In genomic region chr15:41116116-41116871, GRCh38 we compare ENCODE assay signal across 8 cellular contexts. TPM values are rescaled to one million over a fixed set of nuclear protein-coding genes. Genes with fewer than 3 reads are reported as not detected.
DNase-seq lines count a peak whose midpoint lies in the region; ATAC-seq and TF ChIP-seq lines count a peak whose summit lies in the region.

A gene with protein sequence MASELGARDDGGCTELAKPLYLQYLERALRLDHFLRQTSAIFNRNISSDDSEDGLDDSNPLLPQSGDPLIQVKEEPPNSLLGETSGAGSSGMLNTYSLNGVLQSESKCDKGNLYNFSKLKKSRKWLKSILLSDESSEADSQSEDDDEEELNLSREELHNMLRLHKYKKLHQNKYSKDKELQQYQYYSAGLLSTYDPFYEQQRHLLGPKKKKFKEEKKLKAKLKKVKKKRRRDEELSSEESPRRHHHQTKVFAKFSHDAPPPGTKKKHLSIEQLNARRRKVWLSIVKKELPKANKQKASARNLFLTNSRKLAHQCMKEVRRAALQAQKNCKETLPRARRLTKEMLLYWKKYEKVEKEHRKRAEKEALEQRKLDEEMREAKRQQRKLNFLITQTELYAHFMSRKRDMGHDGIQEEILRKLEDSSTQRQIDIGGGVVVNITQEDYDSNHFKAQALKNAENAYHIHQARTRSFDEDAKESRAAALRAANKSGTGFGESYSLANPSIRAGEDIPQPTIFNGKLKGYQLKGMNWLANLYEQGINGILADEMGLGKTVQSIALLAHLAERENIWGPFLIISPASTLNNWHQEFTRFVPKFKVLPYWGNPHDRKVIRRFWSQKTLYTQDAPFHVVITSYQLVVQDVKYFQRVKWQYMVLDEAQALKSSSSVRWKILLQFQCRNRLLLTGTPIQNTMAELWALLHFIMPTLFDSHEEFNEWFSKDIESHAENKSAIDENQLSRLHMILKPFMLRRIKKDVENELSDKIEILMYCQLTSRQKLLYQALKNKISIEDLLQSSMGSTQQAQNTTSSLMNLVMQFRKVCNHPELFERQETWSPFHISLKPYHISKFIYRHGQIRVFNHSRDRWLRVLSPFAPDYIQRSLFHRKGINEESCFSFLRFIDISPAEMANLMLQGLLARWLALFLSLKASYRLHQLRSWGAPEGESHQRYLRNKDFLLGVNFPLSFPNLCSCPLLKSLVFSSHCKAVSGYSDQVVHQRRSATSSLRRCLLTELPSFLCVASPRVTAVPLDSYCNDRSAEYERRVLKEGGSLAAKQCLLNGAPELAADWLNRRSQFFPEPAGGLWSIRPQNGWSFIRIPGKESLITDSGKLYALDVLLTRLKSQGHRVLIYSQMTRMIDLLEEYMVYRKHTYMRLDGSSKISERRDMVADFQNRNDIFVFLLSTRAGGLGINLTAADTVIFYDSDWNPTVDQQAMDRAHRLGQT (N-terminal part only) (minus strand): TSS chr15:41116280. CDS start chr15:41096310, 19,970 bp downstream.

- H3K27me3 Mint-ChIP-seq in Calu3 (ENCODE audit: unreplicated experiment): no peaks in the 10 kb centered on the region

- H3K9me3 ChIP-seq in OCI-LY7 (ENCODE audit: low read length): no peaks in the 10 kb centered on the region

- peaks cover 49% of the 10 kb centered on the region for H3K79me2 ChIP-seq in OCI-LY7 (ENCODE audit: insufficient read depth, low read depth, low read length)

- H3K27ac Mint-ChIP-seq in Calu3 (ENCODE audit: unreplicated experiment): peak within 1 kb of the TSS; percentile 99

- ATAC-seq in GM21515 (IDR thresholded peaks at IDR 0.05; ENCODE audit: unreplicated experiment): peak; percentile 72

- peak; percentile 91 for DNase-seq in Calu3
- peak; percentile 80 for DNase-seq in HuH-7.5 (ENCODE audit: low spot score)
- DNase-seq in OCI-LY7 (ENCODE audit: low spot score): peak; percentile 98
- DNase-seq in activated T-cell treated with anti-CD3 and anti-CD28 coated beads for 1 hour (ENCODE audit: low read depth): peak; percentile 92
- DNase-seq in epidermal melanocyte (ENCODE audit: insufficient read length, low spot score): peak; percentile 95
- DNase-seq in middle frontal gyrus (ENCODE audit: extremely low spot score, low spot score): peak; percentile 94
- DNase-seq in stimulated activated CD8-positive, alpha-beta memory T cell treated with anti-CD3 and anti-CD28 coated beads, Interleukin-2, amount 100 ng/mL, for 48 hours (ENCODE audit: low read depth in 2 of 2): peak; percentile 91 to 94

- peaks cover 28% of the 10 kb centered on the region for H3K36me3 Mint-ChIP-seq in Calu3 (ENCODE audit: insufficient read depth, unreplicated experiment)

- TF ChIP-seq CTCF in Calu3 (IDR thresholded peaks at IDR 0.05; ENCODE audit: unreplicated experiment) (no peak), OCI-LY7 (conservative IDR thresholded peaks at IDR 0.05; ENCODE audit: low read length) (no peak)

- BruUV-seq in Calu3 (replicated peaks; lab: Mats Ljungman, UMichigan) (no TSS peak), OCI-LY7 (replicated peaks; lab: Mats Ljungman, UMichigan) (TSS peak; percentile 99)

- H3K4me1 ChIP-seq in OCI-LY7 (ENCODE audit: insufficient read depth, low read length, poor library complexity, severe bottlenecking): peaks cover 13% of the 10 kb centered on the region

- intact Hi-C loops in Calu3 (cut with micrococcal nuclease; ENCODE audit: unreplicated experiment): loop anchor here (10.0 kb wide), 1 partner anchor 69 kb away; no protein-coding TSS in a partner anchor
- intact Hi-C loops in OCI-LY7 (cut with micrococcal nuclease; ENCODE audit: unreplicated experiment): loop anchor here (2.0 to 5.0 kb wide), 2 partner anchors 115 to 216 kb away; partner anchors contain the start of genes CHP1, EXD1, NUSAP1 and OIP5

- peak within 1 kb of the TSS; percentile 77 for H3K4me3 ChIP-seq in OCI-LY7 (ENCODE audit: low read depth, low read length, poor library complexity, severe bottlenecking)

- no peaks in the 10 kb centered on the region for H3K9me3 Mint-ChIP-seq in Calu3 (ENCODE audit: low read depth, unreplicated experiment)

- peaks cover 25% of the 10 kb centered on the region for H3K36me3 ChIP-seq in OCI-LY7 (ENCODE audit: insufficient read depth, low read length)

- H3K4me1 Mint-ChIP-seq in Calu3 (ENCODE audit: low read depth, unreplicated experiment): no peaks in the 10 kb centered on the region

- peak within 1 kb of the TSS; percentile 65 for H3K4me2 ChIP-seq in OCI-LY7 (ENCODE audit: low read length)

- H2AFZ ChIP-seq in OCI-LY7 (ENCODE audit: low read length): peak within 1 kb of the TSS; percentile 86

- peak within 1 kb of the TSS; percentile 91 for H3K4me3 Mint-ChIP-seq in Calu3 (ENCODE audit: low read depth, unreplicated experiment)

- CTCF ChIA-PET in Calu3 (lab: Charles Lee): no interaction called here
- CTCF ChIA-PET in OCI-LY7 (lab: Charles Lee; ENCODE audit: unreplicated experiment): no interaction called here

- POLR2A ChIA-PET in OCI-LY7 (lab: Charles Lee): no interaction called here

- H4K20me1 ChIP-seq in OCI-LY7 (ENCODE audit: insufficient read depth, low read length): no peaks in the 10 kb centered on the region

- no peaks in the 10 kb centered on the region for H3K9me2 ChIP-seq in OCI-LY7 (ENCODE audit: insufficient read depth, low read length)

- H3K27ac ChIP-seq in OCI-LY7 (ENCODE audit: low read depth, low read length, poor library complexity, severe bottlenecking): peak within 1 kb of the TSS; percentile 74

RNA-seq across cellular contexts. Expression of the gene that starts here (rescaled TPM):
- total RNA-seq in Calu3 (2022) (15.3 and 16.9 TPM in 2 replicates), OCI-LY7 (2022) (30.0 and 35.1 TPM in 2 replicates)
- 31.7 and 47.1 TPM in 2 replicates for total RNA-seq in OCI-LY7 (2014; rRNA removed; shearing (Covaris generic))

Comparison
In these comparisons a context has a peak if more than half of its experiments do, and no peak if none do; other contexts are left out.
1. Peak in every context shown above with its lines: DNase-seq, ATAC-seq, H3K4me3 ChIP-seq and H3K27ac ChIP-seq.